In the genomic region with DNA sequence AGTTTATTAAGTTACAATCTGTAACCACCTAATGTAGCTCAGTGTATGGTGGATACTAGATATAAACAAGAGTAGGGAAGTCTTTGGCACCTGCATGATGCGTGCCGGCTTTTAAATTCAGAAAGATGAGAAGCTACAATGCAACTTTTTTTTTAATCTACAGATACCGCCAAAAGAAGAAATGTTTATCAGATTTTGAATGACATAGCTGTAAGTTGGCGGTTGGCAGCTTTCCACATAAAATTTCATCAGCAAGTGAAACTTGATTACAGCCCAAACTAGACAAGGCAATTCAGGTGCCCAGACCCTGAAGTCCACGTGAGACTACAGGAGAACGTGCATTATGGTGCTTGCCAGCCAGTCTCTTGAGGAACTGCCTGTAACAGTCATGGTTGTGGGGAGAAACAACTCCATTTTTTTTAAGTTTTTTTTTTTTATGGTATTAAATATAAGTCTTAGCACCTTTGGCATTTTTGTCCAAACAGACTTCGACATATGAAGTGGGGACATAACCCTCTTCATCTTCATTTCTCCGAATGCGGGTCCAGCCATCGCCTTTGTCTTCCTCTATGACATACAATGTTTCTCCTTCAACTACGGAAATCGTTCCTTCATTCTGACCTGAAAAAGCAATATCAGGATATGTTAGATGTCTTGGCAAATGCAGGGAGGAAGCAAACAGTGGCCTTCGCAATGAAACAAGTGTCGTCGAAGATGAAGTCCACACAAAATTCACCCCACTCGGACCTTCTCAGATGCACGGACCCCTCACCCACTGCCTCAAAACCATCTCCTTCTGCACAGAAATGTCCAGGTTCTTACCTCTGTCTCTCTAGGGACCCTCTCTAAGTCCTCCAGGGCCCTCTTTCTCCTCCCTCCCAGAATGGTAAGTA, we compare ENCODE assay signal across 10 cellular contexts.
DNase-seq lines count a peak whose midpoint lies in the region; ATAC-seq lines count a peak whose summit lies in the region.
"Had no signal": no experiment of that assay in that cellular context is flagged by ENCODE, and none has a peak within 500 bp of the region (broad histone marks: within the 10 kb centered on the region; RNA-seq: fewer than 3 reads in every experiment).

No MANE protein-coding gene starts in this region.

- WGBS in mesenchymal stem cell: 96% methylated on average over 17 of the region's 17 CpGs
- no CpG with 5 or more reads among the region's 17 CpGs for WGBS in neuronal stem cell (ENCODE audit: extremely low coverage in 2 of 2, insufficient read length in 2 of 2, insufficient replicate concordance in 1 of 2), 2 donors

- no peak overlapping the region for H3K4ac ChIP-seq in mesenchymal stem cell (ENCODE audit: low read depth in 1 of 2, low read length in 2 of 2)
- H3K4ac ChIP-seq in neuronal stem cell (ENCODE audit: low read length): no peak overlapping the region

- peak overlapping the region; percentile 100 for H3K27ac Mint-ChIP-seq in activated T-cell treated with anti-CD3 and anti-CD28 coated beads, Interleukin-2, amount 50 U/mL, for 24 hours
- H3K27ac Mint-ChIP-seq in effector memory CD8-positive, alpha-beta T cell: peak overlapping the region; percentile 92 to 99

- no peaks in the 10 kb centered on the region for H3K9me3 ChIP-seq in mesenchymal stem cell (ENCODE audit: control insufficient read depth, low read length)
- no peaks in the 10 kb centered on the region for H3K9me3 ChIP-seq in neuronal stem cell (replicated peaks in 1 of 2; ENCODE audit: control insufficient read depth in 2 of 2, insufficient read depth in 1 of 2, low read depth in 1 of 2, low read length in 2 of 2)

- H2BK12ac ChIP-seq in mesenchymal stem cell (ENCODE audit: low read length in 2 of 2) (no peak overlapping the region), neuronal stem cell (ENCODE audit: low read length) (no peak overlapping the region)

- H4K91ac ChIP-seq in mesenchymal stem cell (ENCODE audit: low read length) (no peak overlapping the region), neuronal stem cell (ENCODE audit: low read depth, low read length, poor library complexity) (no peak overlapping the region)

- no peak overlapping the region for H3K4me3 Mint-ChIP-seq in activated T-cell treated with anti-CD3 and anti-CD28 coated beads, Interleukin-2, amount 50 U/mL, for 24 hours
- H3K4me3 Mint-ChIP-seq in effector memory CD8-positive, alpha-beta T cell: no peak overlapping the region
- H3K4me3 Mint-ChIP-seq: neural crest cell had no signal

- no peak overlapping the region for H3K27ac ChIP-seq in mesenchymal stem cell (ENCODE audit: low read length, poor library complexity, severe bottlenecking)
- no peak overlapping the region for H3K27ac ChIP-seq in neuronal stem cell (replicated peaks; ENCODE audit: low read length)

- no peak overlapping the region for H3K4me3 ChIP-seq in mesenchymal stem cell (ENCODE audit: insufficient read depth in 1 of 2, low read depth in 1 of 2, low read length in 2 of 2)
- H3K4me3 ChIP-seq in neuronal stem cell (ENCODE audit: low read length in 2 of 2): no peak overlapping the region

- H2BK15ac ChIP-seq in mesenchymal stem cell (ENCODE audit: low read depth, poor library complexity, severe bottlenecking): no peak overlapping the region
- H2BK15ac ChIP-seq in neuronal stem cell (ENCODE audit: low read length): no peak overlapping the region

- DNase-seq in stimulated activated CD4-positive, alpha-beta T cell treated with anti-CD3 and anti-CD28 coated beads, Interleukin-1b, Interleukin-23, amount 100 ng/mL, for 48 hours: peak; percentile 47
- DNase-seq in stimulated activated CD4-positive, alpha-beta T cell treated with anti-CD3 and anti-CD28 coated beads, Interleukin-4, amount 100 ng/mL, for 1 hour: no peak
- no peak for DNase-seq in activated T-cell treated with anti-CD3 and anti-CD28 coated beads, Interleukin-2, amount 50 U/mL, for 24 hours
- peak; percentile 18 to 31 (median 29) for DNase-seq in effector memory CD8-positive, alpha-beta T cell
- no peak for DNase-seq in mesenchymal stem cell
- DNase-seq in mesenteric fat pad (ENCODE audit: low spot score): no peak
- no peak for DNase-seq in neuronal stem cell (ENCODE audit: low spot score)
- no peak for DNase-seq in MV-4-11 (lab: John Stamatoyannopoulos, UW)
- DNase-seq: Kasumi-1 had no signal

- no peaks in the 10 kb centered on the region for H3K27me3 Mint-ChIP-seq in activated T-cell treated with anti-CD3 and anti-CD28 coated beads, Interleukin-2, amount 50 U/mL, for 24 hours
- H3K27me3 Mint-ChIP-seq in effector memory CD8-positive, alpha-beta T cell: no peaks in the 10 kb centered on the region

- H3K36me3 ChIP-seq in mesenchymal stem cell (ENCODE audit: control insufficient read depth in 1 of 2, insufficient read depth in 2 of 2, low read depth in 1 of 2, low read length in 2 of 2): peaks cover 9 to 56% of the 10 kb centered on the region in 2 experiments
- peaks cover 24 to 60% of the 10 kb centered on the region in 2 donors for H3K36me3 ChIP-seq in neuronal stem cell (replicated peaks in 1 of 2; ENCODE audit: control insufficient read depth in 2 of 2, insufficient read depth in 2 of 2, low read length in 2 of 2)

- H3K23ac ChIP-seq in mesenchymal stem cell (ENCODE audit: low read length in 2 of 2) (no peak overlapping the region), neuronal stem cell (ENCODE audit: low read depth, low read length, poor library complexity) (no peak overlapping the region)

- H3K9ac ChIP-seq in mesenchymal stem cell (ENCODE audit: low read length) (no peak overlapping the region), neuronal stem cell (ENCODE audit: low read depth, low read length, poor library complexity) (no peak overlapping the region)

- peaks cover 82% of the 10 kb centered on the region for H3K4me1 Mint-ChIP-seq in activated T-cell treated with anti-CD3 and anti-CD28 coated beads, Interleukin-2, amount 50 U/mL, for 24 hours (ENCODE audit: low read depth)
- peaks cover 41 to 52% of the 10 kb centered on the region in 2 donors for H3K4me1 Mint-ChIP-seq in effector memory CD8-positive, alpha-beta T cell (ENCODE audit: low read depth in 2 of 2)

- H3K9me3 Mint-ChIP-seq in activated T-cell treated with anti-CD3 and anti-CD28 coated beads, Interleukin-2, amount 50 U/mL, for 24 hours: no peaks in the 10 kb centered on the region
- no peaks in the 10 kb centered on the region for H3K9me3 Mint-ChIP-seq in effector memory CD8-positive, alpha-beta T cell
- H3K9me3 Mint-ChIP-seq: neural crest cell had no signal

- no peak overlapping the region for H2BK120ac ChIP-seq in mesenchymal stem cell (ENCODE audit: low read depth, low read length)
- H2BK120ac ChIP-seq in neuronal stem cell (ENCODE audit: low read depth, low read length): no peak overlapping the region

- H3K4me2 ChIP-seq in mesenchymal stem cell (ENCODE audit: low read length, poor library complexity, severe bottlenecking): no peak overlapping the region
- no peak overlapping the region for H3K4me2 ChIP-seq in neuronal stem cell (ENCODE audit: insufficient read depth, low read length, poor library complexity, severe bottlenecking)

- H3K18ac ChIP-seq in mesenchymal stem cell (ENCODE audit: low read depth in 1 of 2, low read length in 2 of 2) (no peak overlapping the region), neuronal stem cell (ENCODE audit: low read length) (no peak overlapping the region)

- H2AK5ac ChIP-seq in mesenchymal stem cell (ENCODE audit: low read length, severe bottlenecking) (no peak overlapping the region), neuronal stem cell (ENCODE audit: low read depth, low read length) (no peak overlapping the region)

- H3K79me1 ChIP-seq in mesenchymal stem cell (replicated peaks; ENCODE audit: low read length, poor library complexity, severe bottlenecking): no peaks in the 10 kb centered on the region
- no peaks in the 10 kb centered on the region for H3K79me1 ChIP-seq in neuronal stem cell (ENCODE audit: low read depth, low read length)

- H3K14ac ChIP-seq in mesenchymal stem cell (ENCODE audit: low read length in 2 of 2): no peak overlapping the region
- no peak overlapping the region for H3K14ac ChIP-seq in neuronal stem cell (ENCODE audit: low read length)

- ATAC-seq in effector memory CD8-positive, alpha-beta T cell (replicated peaks): peak; percentile 37

- H4K8ac ChIP-seq in mesenchymal stem cell (ENCODE audit: low read length) (no peak overlapping the region), neuronal stem cell (ENCODE audit: low read depth, low read length) (no peak overlapping the region)

- peaks cover 98% of the 10 kb centered on the region for H3K36me3 Mint-ChIP-seq in activated T-cell treated with anti-CD3 and anti-CD28 coated beads, Interleukin-2, amount 50 U/mL, for 24 hours (ENCODE audit: low read depth)
- peaks cover 92% of the 10 kb centered on the region for H3K36me3 Mint-ChIP-seq in effector memory CD8-positive, alpha-beta T cell (ENCODE audit: insufficient read depth)

- H2BK5ac ChIP-seq in mesenchymal stem cell (ENCODE audit: low read depth, low read length, poor library complexity, severe bottlenecking) (no peak overlapping the region), neuronal stem cell (ENCODE audit: low read length) (no peak overlapping the region)

- no peaks in the 10 kb centered on the region for H3K27me3 ChIP-seq in mesenchymal stem cell (ENCODE audit: control insufficient read depth in 1 of 2, insufficient read depth in 1 of 2, low read length in 2 of 2)
- H3K27me3 ChIP-seq in neuronal stem cell (ENCODE audit: control insufficient read depth in 3 of 3, insufficient read depth in 3 of 3, low read depth in 1 of 3, low read length in 3 of 3): no peaks in the 10 kb centered on the region

- H3K4me1 ChIP-seq in mesenchymal stem cell (ENCODE audit: control insufficient read depth, insufficient read depth, low read depth, low read length): peaks cover 1% of the 10 kb centered on the region
- peaks cover 0 to 3% of the 10 kb centered on the region in 2 donors for H3K4me1 ChIP-seq in neuronal stem cell (ENCODE audit: control insufficient read depth in 2 of 2, insufficient read depth in 1 of 2, low read depth in 1 of 2, low read length in 2 of 2)

- H2AFZ ChIP-seq in mesenchymal stem cell (ENCODE audit: low read depth, low read length): no peak overlapping the region
- no peak overlapping the region for H2AFZ ChIP-seq in neuronal stem cell (ENCODE audit: low read length)

Comparison
In these comparisons a context has a peak if more than half of its experiments do, and no peak if none do; other contexts are left out.
1. DNase-seq: peak in stimulated activated CD4-positive, alpha-beta T cell treated with anti-CD3 and anti-CD28 coated beads, Interleukin-1b, Interleukin-23, amount 100 ng/mL, for 48 hours (single experiment) and effector memory CD8-positive, alpha-beta T cell (3 of 3); none in stimulated activated CD4-positive, alpha-beta T cell treated with anti-CD3 and anti-CD28 coated beads, Interleukin-4, amount 100 ng/mL, for 1 hour (single experiment), activated T-cell treated with anti-CD3 and anti-CD28 coated beads, Interleukin-2, amount 50 U/mL, for 24 hours (single experiment), mesenchymal stem cell (single experiment), mesenteric fat pad (single experiment), neuronal stem cell (single experiment) and MV-4-11 (single experiment).